9 cellular contexts compared by ENCODE assay signal in genomic region chr2:231708050-231708772, GRCh38. TPM values are rescaled to one million over a fixed set of nuclear protein-coding genes. Genes with fewer than 3 reads are reported as not detected.
DNase-seq lines count a peak whose midpoint lies in the region; ATAC-seq, FAIRE-seq and TF ChIP-seq lines count a peak whose summit lies in the region.
"Had no signal": no experiment of that assay in that cellular context is flagged by ENCODE, and none has a peak within 500 bp of the region (broad histone marks: within the 10 kb centered on the region; RNA-seq: fewer than 3 reads in every experiment).

A gene with protein sequence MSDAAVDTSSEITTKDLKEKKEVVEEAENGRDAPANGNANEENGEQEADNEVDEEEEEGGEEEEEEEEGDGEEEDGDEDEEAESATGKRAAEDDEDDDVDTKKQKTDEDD (plus strand): TSS chr2:231708525. CDS start chr2:231708707, 182 bp downstream.

- H3K4me3 ChIP-seq in AG10803 (ENCODE audit: low read length) (peak within 1 kb of the TSS; percentile 63), kidney (ENCODE audit: low read length in 2 of 2) (peak within 1 kb of the TSS; percentile 70 to 98)

- FAIRE-seq in kidney (lab: Jason Lieb, UNC): peak; percentile 46
- FAIRE-seq: colon had no signal

- H3K36me3 ChIP-seq in kidney (ENCODE audit: control insufficient read depth in 1 of 2, insufficient read depth in 2 of 2, low read length in 2 of 2): peaks cover 8 to 9% of the 10 kb centered on the region in 2 donors

- TF ChIP-seq POLR2A in GM19099 (IDR thresholded peaks at IDR 0.05; ENCODE audit: extremely low read depth, insufficient read length, low read depth): peak; percentile 98

- ATAC-seq in HG03432 (IDR thresholded peaks at IDR 0.05; ENCODE audit: unreplicated experiment): peak; percentile 57

- intact Hi-C loops in kidney (cut with DNase I): no loop called here

- no peak for TF ChIP-seq CTCF in AG10803 (conservative IDR thresholded peaks at IDR 0.05; ENCODE audit: low read length)
- TF ChIP-seq CTCF in kidney (IDR thresholded peaks at IDR 0.05; ENCODE audit: borderline replicate concordance, extremely low read depth, insufficient read depth): peak; percentile 6

- peak within 1 kb of the TSS; percentile 99 to 100 for H3K27ac ChIP-seq in kidney (ENCODE audit: low read depth in 2 of 2, low read length in 2 of 2)

- DNase-seq in AG10803 (ENCODE audit: low read depth): peak; percentile 100
- DNase-seq in NCI-H510A (lab: John Stamatoyannopoulos, UW): peak; percentile 99
- DNase-seq in activated CD4-positive, alpha-beta T cell treated with anti-CD3 and anti-CD28 coated beads for 1 hour: peak; percentile 100
- DNase-seq in cerebellum (ENCODE audit: low spot score): peak; percentile 98
- peak; percentile 100 for DNase-seq in kidney
- peak; percentile 99 for DNase-seq in stimulated activated CD4-positive, alpha-beta T cell treated with anti-CD3 and anti-CD28 coated beads, Interleukin-15, amount 100 ng/mL, for 24 hours

- H3K4me1 ChIP-seq in kidney (ENCODE audit: control insufficient read depth in 1 of 2, insufficient read depth in 1 of 2, low read depth in 1 of 2, low read length in 2 of 2): peaks cover 13 to 19% of the 10 kb centered on the region in 2 donors

- H3K9me3 ChIP-seq in kidney (ENCODE audit: control insufficient read depth in 1 of 2, low read length in 2 of 2): no peaks in the 10 kb centered on the region

- peak within 1 kb of the TSS; percentile 99 for H3K9ac ChIP-seq in kidney (ENCODE audit: low read length in 2 of 2)

RNA-seq across cellular contexts. Expression of the gene that starts here (rescaled TPM):
- total RNA-seq in cerebellum (478 TPM), kidney (1,173 TPM)
- 825 TPM for polyA plus RNA-seq in kidney (ENCODE audit: insufficient read depth, low read depth, low replicate concordance)

Comparison
In these comparisons a context has a peak if more than half of its experiments do, and no peak if none do; other contexts are left out.
1. Peak in every context shown above with its lines: DNase-seq, ATAC-seq, H3K4me3 ChIP-seq and H3K27ac ChIP-seq.